Comparison of ENCODE assay signal across 8 cellular contexts in genomic region chr7:44796504-44797328, GRCh38. TPM values are rescaled to one million over a fixed set of nuclear protein-coding genes. Genes with fewer than 3 reads are reported as not detected.
A peak's percentile ranks its signal among the peaks of the same experiment; 100 is the strongest.
DNase-seq lines count a peak whose midpoint lies in the region; ATAC-seq and TF ChIP-seq lines count a peak whose summit lies in the region.

TSS of gene PPIA (plus strand) at chr7:44796681. CDS start at chr7:44796725, 44 bp downstream.

- H3K36me3 ChIP-seq in right atrium auricular region = peaks cover 24% of the 10 kb centered on the region
- H3K36me3 ChIP-seq in psoas muscle (ENCODE audit: insufficient read depth in 1 of 2, low read depth in 1 of 2) = peaks cover 3 to 32% of the 10 kb centered on the region in 2 donors
- no peaks in the 10 kb centered on the region for H3K36me3 ChIP-seq in urinary bladder (ENCODE audit: insufficient read depth)

- H3K27ac ChIP-seq in right atrium auricular region (peak within 1 kb of the TSS; percentile 100), psoas muscle (peak within 1 kb of the TSS; percentile 89), urinary bladder (ENCODE audit: low read depth) (peak within 1 kb of the TSS; percentile 100)

- WGBS in psoas muscle, 3 donors = 0 to 1% (median 0%) methylated on average over 68 to 99 of the region's 99 CpGs
- under 1% methylated on average over 99 of the region's 99 CpGs for WGBS in urinary bladder

- peak within 1 kb of the TSS; percentile 83 to 92 for H3K4me3 ChIP-seq in right atrium auricular region
- H3K4me3 ChIP-seq in psoas muscle = peak within 1 kb of the TSS; percentile 70
- peak within 1 kb of the TSS; percentile 96 for H3K4me3 ChIP-seq in urinary bladder (ENCODE audit: low read depth, low read length)

- H3K9me3 ChIP-seq in right atrium auricular region (no peaks in the 10 kb centered on the region), psoas muscle (no peaks in the 10 kb centered on the region)

- intact Hi-C loops in T-helper 2 cell treated with Interferon-gamma antibody and Interleukin-4, amounts not matched to agents 100 ng/mL and 5 ng/mL, for 36 hours (cut with micrococcal nuclease) = loop anchor here (1.0 to 5.0 kb wide), 10 partner anchors 48 to 595 kb away; partner anchors contain the start of genes CCM2, H2AZ2, MYO1G and OGDH
- intact Hi-C loops in psoas muscle (cut with DNase I) = loop anchor here in 1 of 2 donors (2.0 to 5.0 kb wide), 3 partner anchors 50 to 209 kb away; partner anchors contain the start of gene OGDH

- H3K4me1 ChIP-seq in right atrium auricular region (peaks cover 0 to 23% of the 10 kb centered on the region in 2 donors), psoas muscle (peaks cover 11% of the 10 kb centered on the region), urinary bladder (ENCODE audit: insufficient read depth) (no peaks in the 10 kb centered on the region)

- ATAC-seq in GM18502 (IDR thresholded peaks at IDR 0.05; ENCODE audit: poor library complexity, unreplicated experiment) (peak; percentile 85), HG02943 (IDR thresholded peaks at IDR 0.05; ENCODE audit: low read depth, unreplicated experiment) (peak; percentile 85), psoas muscle (peak; percentile 90 to 92 (median 92))

- H3K27me3 ChIP-seq in right atrium auricular region (no peaks in the 10 kb centered on the region), psoas muscle (ENCODE audit: insufficient read depth in 3 of 3, low read length in 2 of 3) (no peaks in the 10 kb centered on the region)

- peak; percentile 95 to 99 for DNase-seq in NCI-H1930 (lab: John Stamatoyannopoulos, UW)
- peak; percentile 75 to 99 (median 96) for DNase-seq in anterior cingulate cortex (lab: John Stamatoyannopoulos, UW)
- DNase-seq in right atrium auricular region (ENCODE audit: low spot score) = peak; percentile 98
- peak; percentile 99 for DNase-seq in psoas muscle

- TF ChIP-seq CTCF in right atrium auricular region (IDR thresholded peaks at IDR 0.05) = no peak
- no peak for TF ChIP-seq CTCF in psoas muscle (IDR thresholded peaks at IDR 0.05)

RNA-seq across cellular contexts. Expression of gene PPIA, which starts in this region (rescaled TPM):
- 2,229 and 2,281 TPM in 2 replicates for total RNA-seq in T-helper 2 cell treated with Interferon-gamma antibody and Interleukin-4, amounts not matched to agents 100 ng/mL and 5 ng/mL, for 36 hours
- 100 to 1,000 TPM; 820 to 834 TPM for total RNA-seq in right atrium auricular region
- 100 to 1,000 TPM; 251 to 725 (median 513) TPM for total RNA-seq in psoas muscle
- polyA plus RNA-seq in psoas muscle = 1,000 to 10,000 TPM; 1,071 to 3,448 (median 1,168) TPM
- 1,408 TPM for total RNA-seq in urinary bladder
- polyA plus RNA-seq in urinary bladder = 1,866 TPM

Comparison
In these comparisons a context has a peak if more than half of its experiments do, and no peak if none do; other contexts are left out.
1. Peak in every context shown above with its lines: DNase-seq, ATAC-seq, H3K4me3 ChIP-seq and H3K27ac ChIP-seq.